21 cellular contexts compared by ENCODE assay signal in genomic region chr4:184844742-184845141, GRCh38.
"Had no signal": no experiment of that assay in that cellular context is flagged by ENCODE, and none has a peak within 500 bp of the region (broad histone marks: within the 10 kb centered on the region; RNA-seq: fewer than 3 reads in every experiment).

No MANE protein-coding gene starts in this region.

- H3K36me3 ChIP-seq: gastrocnemius medialis, left lung, pancreas, right lobe of liver, spleen, upper lobe of right lung had no signal

- FAIRE-seq: colon, pancreas, TTC549 had no signal

- H3K4me1 ChIP-seq: gastrocnemius medialis, pancreas, right lobe of liver had no signal

- H3K27me3 Mint-ChIP-seq: stimulated activated memory B cell treated with anti-CD40 and anti-IgM and Interleukin-4, amounts not matched to agents 10 μg/mL and 1 μg/mL and 100 μg/mL, for 72 hours had no signal

- H3K4me1 Mint-ChIP-seq: brain, endodermal cell, naive B cell had no signal

- H3K9me3 Mint-ChIP-seq: activated T-helper 17 cell treated with anti-CD3 and anti-CD28 coated beads, Interleukin-2, amount 50 U/mL, for 72 hours; endodermal cell; naive B cell; neural crest cell; stimulated activated memory B cell treated with anti-CD40 and anti-IgM and Interleukin-4, amounts not matched to agents 10 μg/mL and 1 μg/mL and 100 μg/mL, for 72 hours; T-helper 2 cell treated with Interferon-gamma antibody and Interleukin-4, amounts not matched to agents 5 μg/mL and 100 μg/mL, for 36 hours had no signal

- H3K27ac Mint-ChIP-seq: activated T-helper 17 cell treated with anti-CD3 and anti-CD28 coated beads, Interleukin-2, amount 50 U/mL, for 72 hours; brain; endodermal cell; naive B cell; stimulated activated memory B cell treated with anti-CD40 and anti-IgM and Interleukin-4, amounts not matched to agents 10 μg/mL and 1 μg/mL and 100 μg/mL, for 72 hours; T-helper 2 cell treated with Interferon-gamma antibody and Interleukin-4, amounts not matched to agents 5 μg/mL and 100 μg/mL, for 36 hours had no signal

- H3K4me3 Mint-ChIP-seq: brain; endodermal cell; naive B cell; neural crest cell; stimulated activated memory B cell treated with anti-CD40 and anti-IgM and Interleukin-4, amounts not matched to agents 10 μg/mL and 1 μg/mL and 100 μg/mL, for 72 hours; T-helper 2 cell treated with Interferon-gamma antibody and Interleukin-4, amounts not matched to agents 5 μg/mL and 100 μg/mL, for 36 hours had no signal

- H3K27ac ChIP-seq: gastrocnemius medialis, pancreas, right lobe of liver, spleen, upper lobe of right lung had no signal

- ATAC-seq: stimulated activated memory B cell treated with anti-CD40 and anti-IgM and Interleukin-4, amounts not matched to agents 10 μg/mL and 1 μg/mL and 100 μg/mL, for 72 hours had no signal

- H3K4me3 ChIP-seq: gastrocnemius medialis, left lung, pancreas, right lobe of liver, spleen, upper lobe of right lung had no signal

- H3K9me3 ChIP-seq: gastrocnemius medialis, left lung, pancreas, right lobe of liver, spleen, upper lobe of right lung had no signal

- H3K36me3 Mint-ChIP-seq: brain; naive B cell; stimulated activated memory B cell treated with anti-CD40 and anti-IgM and Interleukin-4, amounts not matched to agents 10 μg/mL and 1 μg/mL and 100 μg/mL, for 72 hours had no signal

- DNase-seq: activated CD4-positive, alpha-beta T cell treated with anti-CD3 and anti-CD28 coated beads, Interleukin-2, amount 50 U/mL, for 4 hours; activated naive CD4-positive, alpha-beta T cell treated with Interleukin-2 at 50 U/mL for 16 hours; activated T-cell treated with anti-CD3 and anti-CD28 coated beads for 4 hours; central memory CD4-positive, alpha-beta T cell; endodermal cell; head of caudate nucleus; left lung; naive B cell; pancreas; right lobe of liver; spleen; stimulated activated CD4-positive, alpha-beta T cell treated with anti-CD3 and anti-CD28 coated beads, Interleukin-4, amount 100 ng/mL, for 4 hours; upper lobe of right lung had no signal

- H3K27me3 ChIP-seq: gastrocnemius medialis, left lung, pancreas, right lobe of liver, upper lobe of right lung had no signal
